ENCODE assay signal across 1 cellular context in genomic region chr9:129746092-129746760, GRCh38.
A peak's percentile ranks its signal among the peaks of the same experiment; 100 is the strongest.
TF ChIP-seq lines count a peak whose summit lies in the region.

No MANE protein-coding gene starts in this region.

TF ChIP-seq in K562, 482 proteins besides CTCF, POLR2A, EP300 and RAD21:
- TF ChIP-seq ZNF239 (CRISPR knock-in tag; IDR thresholded peaks at IDR 0.05) (no peak), ZNF263 (CRISPR knock-in tag; IDR thresholded peaks at IDR 0.05; ENCODE audit: borderline replicate concordance) (peak; percentile 89; the same call in 1 of the 2 replicates)
